ENCODE assay signal across 8 cellular contexts in the genomic region with DNA sequence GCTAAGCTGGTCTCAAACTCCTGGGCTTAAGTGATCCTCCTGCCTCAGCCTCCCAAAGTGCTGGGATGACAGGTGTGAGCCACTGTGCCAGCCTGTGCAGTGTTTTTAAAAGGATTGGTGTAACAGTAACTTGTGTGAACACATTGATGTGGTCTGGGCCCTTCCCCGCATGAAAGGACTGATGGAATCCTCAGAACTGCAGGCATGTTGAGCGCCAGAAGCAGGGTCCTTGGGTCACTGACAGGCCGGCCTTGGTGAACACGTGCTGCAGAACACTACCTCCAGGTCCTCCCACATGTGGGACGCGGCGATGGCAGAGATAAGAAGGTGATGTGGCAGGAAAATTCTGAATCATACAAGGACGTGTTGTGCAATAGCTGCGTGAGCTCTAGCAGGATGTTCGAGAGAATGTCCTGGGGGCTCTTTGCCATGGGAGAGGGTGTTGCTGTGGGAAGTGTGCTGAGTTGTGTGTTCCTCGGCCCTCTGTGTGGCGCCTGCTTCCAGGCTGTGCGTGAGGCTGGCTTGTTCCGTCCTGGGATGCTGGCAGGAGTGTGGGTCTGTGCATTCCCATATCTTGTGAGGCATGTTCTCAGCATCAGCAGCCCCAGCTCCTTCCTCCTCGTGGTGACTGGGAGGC.
DNase-seq lines count a peak whose midpoint lies in the region; ATAC-seq and TF ChIP-seq lines count a peak whose summit lies in the region.

No MANE protein-coding gene starts in this region.

- no peak overlapping the region for H3K4me3 ChIP-seq in OCI-LY7 (ENCODE audit: low read depth, low read length, poor library complexity, severe bottlenecking)

- no peaks in the 10 kb centered on the region for H3K9me3 ChIP-seq in OCI-LY7 (ENCODE audit: low read length)

- no peaks in the 10 kb centered on the region for H4K20me1 ChIP-seq in OCI-LY7 (ENCODE audit: insufficient read depth, low read length)

- H2AFZ ChIP-seq in OCI-LY7 (ENCODE audit: low read length): no peak overlapping the region

- peak; percentile 30 for TF ChIP-seq POLR2A in erythroblast (IDR thresholded peaks at IDR 0.05; ENCODE audit: low read length)

- BruUV-seq in OCI-LY7 (replicated peaks; lab: Mats Ljungman, UMichigan): no TSS peak

- POLR2A ChIA-PET in OCI-LY7 (lab: Charles Lee): no interaction called here

- no peak overlapping the region for H3K4me2 ChIP-seq in OCI-LY7 (ENCODE audit: low read length)

- no peaks in the 10 kb centered on the region for H3K79me2 ChIP-seq in OCI-LY7 (ENCODE audit: insufficient read depth, low read depth, low read length)

- no peak for TF ChIP-seq CTCF in OCI-LY7 (conservative IDR thresholded peaks at IDR 0.05; ENCODE audit: low read length)

- CTCF ChIA-PET in OCI-LY7 (lab: Charles Lee; ENCODE audit: unreplicated experiment): no interaction called here

- peaks cover 36% of the 10 kb centered on the region for H3K36me3 ChIP-seq in OCI-LY7 (ENCODE audit: insufficient read depth, low read length)

- peak; percentile 28 for ATAC-seq in SK-N-SH treated with all-trans-retinoic acid at 6 μM for 48 hours

- H3K9me2 ChIP-seq in OCI-LY7 (ENCODE audit: insufficient read depth, low read length): no peaks in the 10 kb centered on the region

- H3K4me1 ChIP-seq in OCI-LY7 (ENCODE audit: insufficient read depth, low read length, poor library complexity, severe bottlenecking): no peaks in the 10 kb centered on the region

- no peak overlapping the region for H3K27ac ChIP-seq in OCI-LY7 (ENCODE audit: low read depth, low read length, poor library complexity, severe bottlenecking)

- intact Hi-C loops in posterior vena cava (cut with DNase I): no loop called here
- intact Hi-C loops in OCI-LY7 (cut with micrococcal nuclease; ENCODE audit: unreplicated experiment): no loop called here

- DNase-seq in GM04503 (ENCODE audit: low read depth) (peak; percentile 73), erythroblast (lab: John Stamatoyannopoulos, UW) (peak; percentile 80 to 81), posterior vena cava (ENCODE audit: low spot score) (peak; percentile 80), OCI-LY7 (ENCODE audit: low spot score) (no peak), NCI-H1048 (lab: John Stamatoyannopoulos, UW) (no peak), NCI-H2171 (lab: John Stamatoyannopoulos, UW) (no peak), GM19238 (ENCODE audit: insufficient read length, low spot score) (no peak)

TF ChIP-seq in SK-N-SH treated with all-trans-retinoic acid at 6 μM for 48 hours, 23 proteins besides CTCF, POLR2A, EP300 and RAD21:
- TF ChIP-seq SNAI2 (CRISPR knock-in tag; IDR thresholded peaks at IDR 0.05) (0 out of 2 replicates have a peak, but pooled peaks have one; percentile 6), CSDC2 (CRISPR knock-in tag; IDR thresholded peaks at IDR 0.05) (0 out of 2 replicates have a peak, but pooled peaks have one; percentile 27), ZFP3 (CRISPR knock-in tag; IDR thresholded peaks at IDR 0.05) (0 out of 2 replicates have a peak, but pooled peaks have one; percentile 19), GLIS3 (CRISPR knock-in tag; IDR thresholded peaks at IDR 0.05) (no peak), BACH2 (CRISPR knock-in tag; IDR thresholded peaks at IDR 0.05; ENCODE audit: borderline replicate concordance) (no peak)

Comparison
In these comparisons a context has a peak if more than half of its experiments do, and no peak if none do; other contexts are left out.
1. DNase-seq: peak in GM04503 (single experiment), erythroblast (2 of 2) and posterior vena cava (single experiment); none in OCI-LY7 (single experiment), NCI-H1048 (single experiment), NCI-H2171 (single experiment) and GM19238 (single experiment).